In genomic region chr18:50880108-50880465, GRCh38 we compare ENCODE assay signal across 8 cellular contexts. TPM values are rescaled to one million over a fixed set of nuclear protein-coding genes. Genes with fewer than 3 reads are reported as not detected.
A peak's percentile ranks its signal among the peaks of the same experiment; 100 is the strongest.
DNase-seq lines count a peak whose midpoint lies in the region; ATAC-seq and TF ChIP-seq lines count a peak whose summit lies in the region.

No MANE protein-coding gene starts in this region.

- H3K4me1 ChIP-seq in OCI-LY7 (ENCODE audit: insufficient read depth, low read length, poor library complexity, severe bottlenecking) (peaks cover 12% of the 10 kb centered on the region), esophagus muscularis mucosa (peaks cover 7 to 37% (median 19%) of the 10 kb centered on the region in 4 donors)

- TF ChIP-seq POLR2A in esophagus muscularis mucosa (IDR thresholded peaks at IDR 0.05; ENCODE audit: low read depth): no peak

- no peak for TF ChIP-seq EP300 in esophagus muscularis mucosa (IDR thresholded peaks at IDR 0.05)

- H3K4me2 ChIP-seq in OCI-LY7 (ENCODE audit: low read length): peak overlapping the region; percentile 95

- peak overlapping the region; percentile 89 for H3K4me3 ChIP-seq in OCI-LY7 (ENCODE audit: low read depth, low read length, poor library complexity, severe bottlenecking)
- H3K4me3 ChIP-seq in esophagus muscularis mucosa: peak overlapping the region; percentile 78 to 94 (median 84)
- peak overlapping the region; percentile 78 for H3K4me3 ChIP-seq in skeletal muscle cell (ENCODE audit: low read depth, low read length)

- no peaks in the 10 kb centered on the region for H3K9me2 ChIP-seq in OCI-LY7 (ENCODE audit: insufficient read depth, low read length)

- H3K4me1 Mint-ChIP-seq in activated CD4-positive, alpha-beta T cell treated with anti-CD3 and anti-CD28 coated beads for 36 hours: peaks cover 40% of the 10 kb centered on the region

- peaks cover 24% of the 10 kb centered on the region for H3K36me3 Mint-ChIP-seq in activated CD4-positive, alpha-beta T cell treated with anti-CD3 and anti-CD28 coated beads for 36 hours (ENCODE audit: low read depth)

- H3K9me3 ChIP-seq in OCI-LY7 (ENCODE audit: low read length) (no peaks in the 10 kb centered on the region), esophagus muscularis mucosa (no peaks in the 10 kb centered on the region)

- H3K27me3 ChIP-seq in esophagus muscularis mucosa: no peaks in the 10 kb centered on the region

- H3K27ac Mint-ChIP-seq in activated CD4-positive, alpha-beta T cell treated with anti-CD3 and anti-CD28 coated beads for 36 hours: peak overlapping the region; percentile 94

- peak overlapping the region; percentile 90 for H3K4me3 Mint-ChIP-seq in activated CD4-positive, alpha-beta T cell treated with anti-CD3 and anti-CD28 coated beads for 36 hours

- no peak for ATAC-seq in activated CD4-positive, alpha-beta T cell treated with anti-CD3 and anti-CD28 coated beads for 36 hours
- no peak for ATAC-seq in esophagus mucosa

- TF ChIP-seq CTCF in OCI-LY7 (conservative IDR thresholded peaks at IDR 0.05; ENCODE audit: low read length) (no peak), esophagus muscularis mucosa (IDR thresholded peaks at IDR 0.05) (no peak)

- H3K36me3 ChIP-seq in OCI-LY7 (ENCODE audit: insufficient read depth, low read length): peaks cover 17% of the 10 kb centered on the region
- H3K36me3 ChIP-seq in esophagus muscularis mucosa: no peaks in the 10 kb centered on the region

- H2AFZ ChIP-seq in OCI-LY7 (ENCODE audit: low read length): peak overlapping the region; percentile 18; the same call in 1 of the 2 replicates

- TSS peak; percentile 67 for BruUV-seq in OCI-LY7 (replicated peaks; lab: Mats Ljungman, UMichigan)

- 18% methylated on average over 6 of the region's 6 CpGs for WGBS in esophagus muscularis mucosa

- intact Hi-C loops in activated CD4-positive, alpha-beta T cell treated with anti-CD3 and anti-CD28 coated beads for 36 hours (cut with DNase I, micrococcal nuclease): loop anchor here in 1 of 2 experiments (1.0 kb wide), 1 partner anchor 20 kb away; no protein-coding TSS in a partner anchor
- intact Hi-C loops in OCI-LY7 (cut with micrococcal nuclease; ENCODE audit: unreplicated experiment) (no loop called here), esophagus muscularis mucosa (cut with DNase I) (loop anchor here (10.0 kb wide), 1 partner anchor 315 kb away; the partner anchor contains the start of gene MEX3C)

- POLR2A ChIA-PET in activated CD4-positive, alpha-beta T cell treated with anti-CD3 and anti-CD28 coated beads for 36 hours (lab: Charles Lee): interaction anchor here (0.6 kb wide), 1 partner anchor 1393 kb away, joined by 3 read pairs; no protein-coding TSS in a partner anchor
- POLR2A ChIA-PET in OCI-LY7 (lab: Charles Lee): interaction anchor here (0.5 to 1.4 kb wide), 8 partner anchors 9 to 171 kb away, joined by 3 to 5 read pairs (median 4); partner anchors contain the start of gene ELAC1

- H4K20me1 ChIP-seq in OCI-LY7 (ENCODE audit: insufficient read depth, low read length): no peaks in the 10 kb centered on the region

- CTCF ChIA-PET in activated CD4-positive, alpha-beta T cell treated with anti-CD3 and anti-CD28 coated beads for 36 hours (lab: Charles Lee): interaction anchor here (0.7 to 1.1 kb wide), 3 partner anchors 9 to 174 kb away, joined by 3 read pairs; no protein-coding TSS in a partner anchor
- CTCF ChIA-PET in OCI-LY7 (lab: Charles Lee; ENCODE audit: unreplicated experiment): no interaction called here

- no peak for DNase-seq in activated CD4-positive, alpha-beta T cell treated with anti-CD3 and anti-CD28 coated beads for 36 hours
- DNase-seq in activated CD4-positive, alpha-beta T cell treated with anti-CD3 and anti-CD28 coated beads, Interleukin-2, amount 50 U/mL, for 4 hours: no peak
- DNase-seq in OCI-LY7 (ENCODE audit: low spot score): peak; percentile 19
- no peak for DNase-seq in esophagus muscularis mucosa (ENCODE audit: extremely low spot score)
- no peak for DNase-seq in skeletal muscle cell (ENCODE audit: low read depth)
- no peak for DNase-seq in HCEC 1CT
- no peak for DNase-seq in SKM-1 (lab: John Stamatoyannopoulos, UW; ENCODE audit: unreplicated experiment)

- no peaks in the 10 kb centered on the region for H3K27me3 Mint-ChIP-seq in activated CD4-positive, alpha-beta T cell treated with anti-CD3 and anti-CD28 coated beads for 36 hours

- no peaks in the 10 kb centered on the region for H3K9me3 Mint-ChIP-seq in activated CD4-positive, alpha-beta T cell treated with anti-CD3 and anti-CD28 coated beads for 36 hours (ENCODE audit: low read depth)

- H3K27ac ChIP-seq in OCI-LY7 (ENCODE audit: low read depth, low read length, poor library complexity, severe bottlenecking) (peak overlapping the region; percentile 76), esophagus muscularis mucosa (replicated peaks in 1 of 4) (peak overlapping the region; percentile 95 to 97 (median 97))

- peaks cover 54% of the 10 kb centered on the region for H3K79me2 ChIP-seq in OCI-LY7 (ENCODE audit: insufficient read depth, low read depth, low read length)

RNA-seq across cellular contexts. Expression of gene ME2, which starts 1.2 kb away (rescaled TPM):
- 100 to 1,000 TPM; 146 to 178 TPM for total RNA-seq in activated CD4-positive, alpha-beta T cell treated with anti-CD3 and anti-CD28 coated beads for 36 hours
- 39.0 and 43.2 TPM in 2 replicates for total RNA-seq in OCI-LY7 (2014; rRNA removed; shearing (Covaris generic))
- total RNA-seq in OCI-LY7 (2022): 62.0 and 64.2 TPM in 2 replicates
- total RNA-seq in esophagus muscularis mucosa: 10 to 100 TPM; 46.1 to 62.8 (median 55.0) TPM
- 16.7 TPM for total RNA-seq in esophagus mucosa
